In the genomic region with DNA sequence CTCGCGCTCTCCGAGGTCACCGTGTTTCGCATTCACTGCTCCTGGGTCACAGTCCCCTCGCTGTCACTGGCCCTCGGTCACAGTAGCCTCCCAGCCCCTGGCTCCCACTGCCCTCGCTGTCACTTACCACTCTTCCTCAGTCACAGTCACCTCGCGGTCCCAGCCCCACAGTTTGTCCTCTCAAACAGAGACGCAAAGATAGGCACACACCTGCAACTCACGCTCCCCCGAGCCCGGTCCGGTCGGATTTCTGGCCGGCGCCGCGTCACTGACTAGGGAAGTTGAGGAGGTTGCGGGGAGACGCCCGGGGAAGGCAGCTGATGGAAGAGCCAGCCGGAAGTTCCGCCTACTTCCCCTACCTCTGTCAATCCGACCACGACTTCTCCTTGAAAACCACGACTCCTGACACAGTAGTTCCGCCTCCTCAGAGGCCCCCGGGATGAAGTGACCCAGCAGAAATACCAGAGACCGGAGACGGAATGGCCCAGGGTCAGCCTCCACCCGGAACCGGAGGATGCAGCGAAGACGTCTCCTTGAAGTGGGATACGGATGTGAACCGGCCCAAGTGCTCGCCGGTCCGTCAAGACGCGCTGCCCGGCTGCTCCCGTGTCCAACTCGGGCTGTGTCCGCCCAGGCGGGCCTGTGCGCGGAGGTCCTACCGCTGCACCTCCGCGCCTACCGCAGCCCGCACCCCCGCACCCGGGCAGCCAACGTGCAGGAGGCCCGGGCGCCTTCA, we compare ENCODE assay signal across 8 cellular contexts. TPM values are rescaled to one million over a fixed set of nuclear protein-coding genes. Genes with fewer than 3 reads are reported as not detected.
DNase-seq lines count a peak whose midpoint lies in the region; ATAC-seq and TF ChIP-seq lines count a peak whose summit lies in the region.

A gene (minus strand): TSS at position 322 of the 736 bp plus-strand sequence. CDS start 17,195 bp downstream, outside the sequence.

- no peaks in the 10 kb centered on the region for H3K9me3 Mint-ChIP-seq in type B pancreatic cell

- peak within 1 kb of the TSS; percentile 82 for H3K4me3 ChIP-seq in GM12865 (ENCODE audit: low read depth, low read length)

- DNase-seq in GM12865 (ENCODE audit: low read depth) (peak; percentile 95), NCI-H146 (lab: John Stamatoyannopoulos, UW) (peak; percentile 96), amniotic stem cell (lab: John Stamatoyannopoulos, UW) (peak; percentile 86), left cardiac atrium (peak; percentile 93), posterior cingulate gyrus (peak; percentile 79 to 98 (median 86)), type B pancreatic cell (ENCODE audit: extremely low spot score, unreplicated experiment) (peak; percentile 83)

- H3K36me3 Mint-ChIP-seq in type B pancreatic cell = peaks cover 11% of the 10 kb centered on the region

- ATAC-seq in HG02840 (IDR thresholded peaks at IDR 0.05; ENCODE audit: low FRiP score, unreplicated experiment) (peak; percentile 79), left cardiac atrium (peak; percentile 98 to 99)

- H3K27me3 Mint-ChIP-seq in type B pancreatic cell = no peaks in the 10 kb centered on the region

- H3K4me1 Mint-ChIP-seq in type B pancreatic cell (ENCODE audit: unreplicated experiment) = peaks cover 36% of the 10 kb centered on the region

- TF ChIP-seq CTCF in GM12865 (IDR thresholded peaks at IDR 0.05; ENCODE audit: insufficient read depth, low read depth, low read length, missing control alignments) (no peak), type B pancreatic cell (conservative IDR thresholded peaks at IDR 0.05) (no peak)

- peak within 1 kb of the TSS; percentile 99 for H3K27ac Mint-ChIP-seq in type B pancreatic cell

- peak within 1 kb of the TSS; percentile 100 for H3K4me3 Mint-ChIP-seq in type B pancreatic cell

- intact Hi-C loops in T-helper 1 cell treated with Interleukin-12 subunit alpha and Interleukin-12 subunit beta and Interleukin-4 antibody, amounts not matched to agents 30 ng/mL and 1 ng/mL, for 36 hours (cut with micrococcal nuclease) = loop anchor here (1.0 kb wide), 6 partner anchors 8 to 655 kb away; a partner anchor contains a TSS
- intact Hi-C loops in left cardiac atrium (cut with DNase I) = no loop called here
- intact Hi-C loops in posterior cingulate gyrus (cut with DNase I) = no loop called here

RNA-seq across cellular contexts. Expression of the gene that starts here (rescaled TPM):
- total RNA-seq in T-helper 1 cell treated with Interleukin-12 subunit alpha and Interleukin-12 subunit beta and Interleukin-4 antibody, amounts not matched to agents 30 ng/mL and 1 ng/mL, for 36 hours = 95.3 and 104 TPM in 2 replicates
- total RNA-seq in left cardiac atrium (10 to 100 TPM; 71.7 to 83.9 TPM), type B pancreatic cell (ENCODE audit: low replicate concordance) (39.0 and 50.8 TPM in 2 replicates)

Comparison
In these comparisons a context has a peak if more than half of its experiments do, and no peak if none do; other contexts are left out.
1. Peak in every context shown above with its lines: DNase-seq, ATAC-seq and H3K4me3 ChIP-seq.